3 cellular contexts compared by ENCODE assay signal in genomic region chr12:68814490-68815231, GRCh38.
TF ChIP-seq lines count a peak whose summit lies in the region.

No MANE protein-coding gene starts in this region.

TF ChIP-seq in SK-N-SH, 30 proteins besides CTCF, POLR2A, EP300 and RAD21:
- TF ChIP-seq REST (IDR thresholded peaks at IDR 0.05; ENCODE audit: low read depth, low read length) (peak; percentile 52; the same call in 1 of the 2 replicates), SMC3 (IDR thresholded peaks at IDR 0.05; ENCODE audit: low read depth, low read length) (no peak), USF2 (IDR thresholded peaks at IDR 0.05; ENCODE audit: borderline replicate concordance, low read depth, low read length) (no peak)

TF ChIP-seq in SK-N-SH treated with all-trans-retinoic acid at 6 μM for 48 hours, 23 proteins besides CTCF, POLR2A, EP300 and RAD21:
- TF ChIP-seq TCF4 (CRISPR knock-in tag; IDR thresholded peaks at IDR 0.05; ENCODE audit: borderline replicate concordance) (no peak), ARNTL (CRISPR knock-in tag; IDR thresholded peaks at IDR 0.05; ENCODE audit: borderline replicate concordance, low read depth) (no peak), TSHZ2 (CRISPR knock-in tag; IDR thresholded peaks at IDR 0.05) (no peak), CSRNP3 (CRISPR knock-in tag; IDR thresholded peaks at IDR 0.05) (no peak), ZNF8 (CRISPR knock-in tag; IDR thresholded peaks at IDR 0.05) (no peak), CSDC2 (CRISPR knock-in tag; IDR thresholded peaks at IDR 0.05) (no peak), GLIS3 (CRISPR knock-in tag; IDR thresholded peaks at IDR 0.05) (no peak), ZFP30 (CRISPR knock-in tag; IDR thresholded peaks at IDR 0.05) (no peak), TOX (CRISPR knock-in tag; IDR thresholded peaks at IDR 0.05; ENCODE audit: borderline replicate concordance) (no peak)
TF ChIP-seq in SK-N-SH treated with all-trans-retinoic acid at 6 μM for 48 hours: peak in this region for 0.

TF ChIP-seq in GM12878, 131 proteins besides CTCF, POLR2A, EP300 and RAD21:
- no peak for TF ChIP-seq SREBF1 (IDR thresholded peaks at IDR 0.05; ENCODE audit: low read length)
- TF ChIP-seq STAT1 (conservative IDR thresholded peaks at IDR 0.05), result no peak
- TF ChIP-seq E4F1 (IDR thresholded peaks at IDR 0.05; ENCODE audit: borderline replicate concordance, partially characterized antibody), result no peak
- no peak for TF ChIP-seq ZBTB4 (CRISPR knock-in tag; IDR thresholded peaks at IDR 0.05)
- TF ChIP-seq NRF1 (conservative IDR thresholded peaks at IDR 0.05; ENCODE audit: low read depth, low read length), result no peak
- TF ChIP-seq PAX8 (IDR thresholded peaks at IDR 0.05), result no peak
- no peak for TF ChIP-seq SREBF2 (IDR thresholded peaks at IDR 0.05; ENCODE audit: low read length)
- TF ChIP-seq GATAD2B (conservative IDR thresholded peaks at IDR 0.05; ENCODE audit: low read depth), result no peak
- no peak for TF ChIP-seq CHD2 (IDR thresholded peaks at IDR 0.05; ENCODE audit: borderline replicate concordance, low read depth, low read length)
- TF ChIP-seq DPF2 (IDR thresholded peaks at IDR 0.05), result no peak
- TF ChIP-seq ZNF384 (IDR thresholded peaks at IDR 0.05; ENCODE audit: borderline replicate concordance, low read depth, low read length), result no peak
- no peak for TF ChIP-seq RFX5 (IDR thresholded peaks at IDR 0.05; ENCODE audit: low read depth, low read length)
- TF ChIP-seq ZBTB11 (CRISPR knock-in tag; IDR thresholded peaks at IDR 0.05), result no peak
- no peak for TF ChIP-seq ZNF217 (IDR thresholded peaks at IDR 0.05)
- TF ChIP-seq YY1 (IDR thresholded peaks at IDR 0.05; ENCODE audit: low read depth, low read length), result no peak
- no peak for TF ChIP-seq MAX (IDR thresholded peaks at IDR 0.05; ENCODE audit: low read depth, low read length)
- TF ChIP-seq ZBED1 (IDR thresholded peaks at IDR 0.05; ENCODE audit: borderline replicate concordance), result no peak
- TF ChIP-seq BMI1 (IDR thresholded peaks at IDR 0.05; ENCODE audit: borderline replicate concordance), result no peak
- no peak for TF ChIP-seq HSF1 (IDR thresholded peaks at IDR 0.05; ENCODE audit: low read depth, low read length)
TF ChIP-seq in GM12878: peak in this region for 0.
